10 cellular contexts compared by ENCODE assay signal in the genomic region with DNA sequence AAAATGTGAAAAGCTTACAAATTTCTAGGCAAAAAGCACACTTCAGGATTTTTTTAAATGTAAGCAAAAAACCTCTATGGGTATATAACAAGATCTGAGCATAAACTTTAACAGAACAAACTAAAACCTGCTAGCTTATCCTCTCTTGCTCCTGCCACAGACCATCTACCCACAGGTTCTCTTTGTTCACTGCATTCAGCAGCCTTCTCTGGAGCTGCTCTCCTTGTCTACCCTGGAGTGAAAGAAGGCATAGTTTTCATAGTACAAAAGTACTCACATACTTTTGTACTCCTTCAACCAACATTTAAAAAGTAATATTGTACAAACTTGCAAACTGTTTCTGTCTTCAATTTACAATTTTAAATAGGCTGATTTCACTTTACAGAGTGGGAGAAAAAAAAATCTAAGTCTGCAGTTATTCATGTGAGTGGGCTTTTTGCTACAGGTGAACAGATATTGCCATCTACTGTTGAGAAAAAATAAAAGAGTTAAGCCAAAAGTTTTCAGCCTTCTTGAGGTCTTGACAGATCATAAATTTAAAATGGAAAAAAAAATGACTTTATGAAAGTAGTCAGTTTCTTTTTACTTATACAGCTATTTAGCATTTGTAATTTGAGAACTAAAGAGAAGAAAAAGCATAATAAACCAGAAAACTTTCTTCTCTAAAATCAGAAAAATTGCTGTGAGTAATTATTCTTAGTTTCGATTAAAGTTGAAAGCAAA. TPM values are rescaled to one million over a fixed set of nuclear protein-coding genes. Genes with fewer than 3 reads are reported as not detected.
DNase-seq lines count a peak whose midpoint lies in the region; ATAC-seq and TF ChIP-seq lines count a peak whose summit lies in the region.
"Had no signal": no experiment of that assay in that cellular context is flagged by ENCODE, and none has a peak within 500 bp of the region (broad histone marks: within the 10 kb centered on the region; RNA-seq: fewer than 3 reads in every experiment).

No MANE protein-coding gene starts in this region.

- TF ChIP-seq POLR2A in uterus (IDR thresholded peaks at IDR 0.05) = no peak

- H3K4me3 ChIP-seq in ectodermal cell (ENCODE audit: insufficient read depth, low read depth, low read length) (no peak overlapping the region), retinal pigment epithelial cell (ENCODE audit: low read length) (no peak overlapping the region), uterus (no peak overlapping the region)
- H3K4me3 ChIP-seq: SJCRH30 had no signal

- H3K4me1 ChIP-seq in ectodermal cell (ENCODE audit: control insufficient read depth, insufficient read depth, low read length) (peaks cover 8% of the 10 kb centered on the region), uterus (no peaks in the 10 kb centered on the region)
- H3K4me1 ChIP-seq: SJCRH30 had no signal

- DNase-seq in NCI-H1092 treated with DMSO at 0.1 percent for 48 hours (lab: John Stamatoyannopoulos, UW) (peak; percentile 27), NCI-H1092 (lab: John Stamatoyannopoulos, UW) (no peak), NCI-H69 (lab: John Stamatoyannopoulos, UW) (peak; percentile 59), retinal pigment epithelial cell (ENCODE audit: low read depth) (no peak), KG1 (lab: John Stamatoyannopoulos, UW) (no peak), uterus (no peak)
- DNase-seq: caudate nucleus had no signal

- no peaks in the 10 kb centered on the region for H3K36me3 ChIP-seq in ectodermal cell (ENCODE audit: control insufficient read depth, insufficient read depth, low read length)
- no peaks in the 10 kb centered on the region for H3K36me3 ChIP-seq in uterus
- H3K36me3 ChIP-seq: SJCRH30 had no signal

- TF ChIP-seq CTCF in retinal pigment epithelial cell (conservative IDR thresholded peaks at IDR 0.05; ENCODE audit: low read depth, low read length) = peak; percentile 27
- peak in 2 of 4 experiments; percentile 28 to 29 for TF ChIP-seq CTCF in uterus (IDR thresholded peaks at IDR 0.05)

- 0% methylated on average over 1 of the region's 1 CpG; no CpG with 5 or more reads in 1 of the 2 experiments for WGBS in ectodermal cell, 2 experiments

- intact Hi-C loops in uterus (cut with DNase I; ENCODE audit: low total_unique reads) = no loop called here

- no peaks in the 10 kb centered on the region for H3K9me3 ChIP-seq in ectodermal cell (ENCODE audit: control insufficient read depth, low read length)
- H3K9me3 ChIP-seq in uterus = no peaks in the 10 kb centered on the region
- H3K9me3 ChIP-seq: SJCRH30 had no signal

- ATAC-seq in GM19035 (IDR thresholded peaks at IDR 0.05; ENCODE audit: unreplicated experiment) = no peak

- peak overlapping the region; percentile 6 for H3K27ac ChIP-seq in ectodermal cell (ENCODE audit: insufficient read depth, low read depth, low read length, poor library complexity, severe bottlenecking)
- no peak overlapping the region for H3K27ac ChIP-seq in uterus
- H3K27ac ChIP-seq: SJCRH30 had no signal

- H3K27me3 ChIP-seq in ectodermal cell (ENCODE audit: control insufficient read depth, insufficient read depth, low read length, poor library complexity, severe bottlenecking) = no peaks in the 10 kb centered on the region
- no peaks in the 10 kb centered on the region for H3K27me3 ChIP-seq in uterus
- H3K27me3 ChIP-seq: SJCRH30 had no signal

RNA-seq across cellular contexts. Expression of a gene that starts 20.4 kb away (rescaled TPM):
- polyA plus RNA-seq in ectodermal cell (2013, experiment 1 of 4) = 7.4 TPM
- 8.2 TPM for polyA plus RNA-seq in ectodermal cell (2013, experiment 2 of 4)
- polyA plus RNA-seq in ectodermal cell (2013, experiment 3 of 4) = 11.5 TPM
- polyA plus RNA-seq in ectodermal cell (2013, experiment 4 of 4) = 10.5 TPM
- 100 to 1,000 TPM in 3 of 4 donors, 1 to 10 TPM in 1; 4.6 to 705 (median 482) TPM for total RNA-seq in uterus

RNA-seq across cellular contexts. Expression of a gene that starts 24.9 kb away (rescaled TPM):
- 0.78 TPM for polyA plus RNA-seq in ectodermal cell (2013, experiment 1 of 4)
- 1.2 TPM for polyA plus RNA-seq in ectodermal cell (2013, experiment 2 of 4)
- polyA plus RNA-seq in ectodermal cell (2013, experiment 3 of 4) = 0.91 TPM
- 0.69 TPM for polyA plus RNA-seq in ectodermal cell (2013, experiment 4 of 4)
- total RNA-seq in uterus = 1 to 10 TPM in 3 of 4 donors, under 1 TPM in 1; 0.58 to 7.4 (median 3.7) TPM
- total RNA-seq: SJCRH30 had no signal

RNA-seq across cellular contexts. Expression of a gene that starts 28.7 kb away (rescaled TPM):
- 16.2 TPM for polyA plus RNA-seq in ectodermal cell (2013, experiment 1 of 4)
- 17.2 TPM for polyA plus RNA-seq in ectodermal cell (2013, experiment 2 of 4)
- polyA plus RNA-seq in ectodermal cell (2013, experiment 3 of 4) = 18.9 TPM
- 18.7 TPM for polyA plus RNA-seq in ectodermal cell (2013, experiment 4 of 4)
- total RNA-seq in uterus = 10 to 100 TPM; 17.2 to 55.9 (median 23.0) TPM

Comparison
In these comparisons a context has a peak if more than half of its experiments do, and no peak if none do; other contexts are left out.
1. DNase-seq: peak in NCI-H1092 treated with DMSO at 0.1 percent for 48 hours (single experiment) and NCI-H69 (single experiment); none in NCI-H1092 (single experiment), retinal pigment epithelial cell (single experiment), KG1 (single experiment) and uterus (0 of 2).